9 cellular contexts compared by ENCODE assay signal in the genomic region with DNA sequence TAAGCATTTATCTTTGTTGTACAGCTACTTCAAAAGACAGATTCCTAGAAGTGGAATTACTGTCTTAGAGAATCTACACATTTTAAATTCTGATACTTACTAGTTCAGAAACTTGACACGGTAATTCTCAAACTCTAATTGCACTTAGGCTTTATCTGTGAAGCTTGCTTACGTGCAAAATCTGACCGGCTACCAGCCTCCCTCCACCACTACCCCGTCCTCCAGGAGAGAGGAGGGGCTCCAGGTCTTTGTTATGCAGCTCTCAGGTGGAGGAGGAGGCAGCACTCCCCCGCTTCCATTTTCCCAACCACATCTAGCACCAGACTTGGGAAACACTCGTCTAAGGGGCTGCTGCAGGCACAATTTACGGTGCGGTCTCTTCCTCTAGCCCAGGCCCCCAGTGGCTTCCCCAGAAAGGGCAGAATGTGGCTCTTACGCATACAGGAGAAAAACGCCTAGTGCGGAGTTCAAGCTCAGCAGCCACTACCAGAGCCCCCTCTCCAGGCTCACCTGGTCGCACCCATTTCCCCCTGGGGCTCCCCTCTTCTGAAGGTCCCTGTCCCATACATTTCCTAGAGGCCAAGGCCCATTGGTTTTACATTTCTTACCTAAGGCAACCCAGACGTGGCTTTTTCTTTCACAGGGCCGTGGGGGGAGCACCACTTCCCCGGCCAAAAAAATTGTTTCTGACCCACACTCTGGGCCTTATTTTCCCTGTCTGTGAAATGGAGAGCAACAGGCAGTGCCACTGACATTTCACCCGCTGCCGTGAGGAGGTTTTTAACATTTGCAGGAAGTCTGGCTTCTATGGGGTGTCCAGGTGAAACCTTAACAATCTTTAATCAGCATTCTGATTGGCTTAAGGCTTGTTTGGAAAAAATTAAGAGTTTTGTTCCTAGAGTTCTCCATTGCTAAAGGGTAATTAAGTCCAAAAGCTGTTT. TPM values are rescaled to one million over a fixed set of nuclear protein-coding genes. Genes with fewer than 3 reads are reported as not detected.
DNase-seq lines count a peak whose midpoint lies in the region; ATAC-seq and TF ChIP-seq lines count a peak whose summit lies in the region.
"Had no signal": no experiment of that assay in that cellular context is flagged by ENCODE, and none has a peak within 500 bp of the region (broad histone marks: within the 10 kb centered on the region; RNA-seq: fewer than 3 reads in every experiment).

No MANE protein-coding gene starts in this region.

- peak overlapping the region; percentile 76 for H3K27ac Mint-ChIP-seq in Calu3 (ENCODE audit: unreplicated experiment)

- CTCF ChIA-PET in Calu3 (lab: Charles Lee), result interaction anchor here (0.9 to 2.2 kb wide), 3 partner anchors 14 to 34 kb away, joined by 3 to 14 read pairs (median 3); a partner anchor contains a TSS

- H3K36me3 Mint-ChIP-seq in Calu3 (ENCODE audit: insufficient read depth, unreplicated experiment), result peaks cover 46% of the 10 kb centered on the region

- intact Hi-C loops in Calu3 (cut with micrococcal nuclease; ENCODE audit: unreplicated experiment), result no loop called here
- intact Hi-C loops in colonic mucosa (cut with DNase I), result no loop called here

- H3K9ac ChIP-seq in colonic mucosa (ENCODE audit: low read depth in 2 of 2, low read length in 2 of 2), result no peak overlapping the region

- peaks cover 28% of the 10 kb centered on the region for H3K4me1 Mint-ChIP-seq in Calu3 (ENCODE audit: low read depth, unreplicated experiment)

- peak overlapping the region; percentile 39 for H3K4me3 ChIP-seq in effector memory CD4-positive, alpha-beta T cell (ENCODE audit: insufficient read depth, low read depth, low read length, poor library complexity, severe bottlenecking)
- H3K4me3 ChIP-seq in osteoblast (ENCODE audit: insufficient read depth, low read length), result no peak overlapping the region
- no peak overlapping the region for H3K4me3 ChIP-seq in colonic mucosa

- peak overlapping the region; percentile 77 for H3K4me3 Mint-ChIP-seq in Calu3 (ENCODE audit: low read depth, unreplicated experiment)

- DNase-seq in Calu3, result no peak
- peak; percentile 12 for DNase-seq in NCI-H146 (lab: John Stamatoyannopoulos, UW)
- DNase-seq in effector memory CD4-positive, alpha-beta T cell, result no peak
- DNase-seq in osteoblast (ENCODE audit: insufficient read length, low spot score, missing footprints), result peak; percentile 53
- no peak for DNase-seq in activated CD4-positive, CD25-positive, alpha-beta regulatory T cell treated with anti-CD3 and anti-CD28 coated beads, Interleukin-2, amount 50 U/mL, for 72 hours
- no peak for DNase-seq in colonic mucosa

- H3K4me2 ChIP-seq in osteoblast (ENCODE audit: insufficient read depth, low read length), result peak overlapping the region; percentile 85

- no peaks in the 10 kb centered on the region for H3K27me3 ChIP-seq in effector memory CD4-positive, alpha-beta T cell (replicated peaks; ENCODE audit: control insufficient read depth, insufficient read depth, low read length, poor library complexity, severe bottlenecking)
- H3K27me3 ChIP-seq in osteoblast (ENCODE audit: insufficient read depth, low read length) (no peaks in the 10 kb centered on the region), colonic mucosa (no peaks in the 10 kb centered on the region)
- H3K27me3 ChIP-seq: MG63 had no signal

- H3K9me3 Mint-ChIP-seq in Calu3 (ENCODE audit: low read depth, unreplicated experiment), result no peaks in the 10 kb centered on the region

- no TSS peak for BruUV-seq in Calu3 (replicated peaks; lab: Mats Ljungman, UMichigan)

- peak overlapping the region; percentile 100 for H3K27ac ChIP-seq in effector memory CD4-positive, alpha-beta T cell (ENCODE audit: insufficient read depth, low read length, poor library complexity, severe bottlenecking)
- no peak overlapping the region for H3K27ac ChIP-seq in osteoblast (ENCODE audit: low read depth, low read length)
- H3K27ac ChIP-seq in colonic mucosa, result no peak overlapping the region

- no peaks in the 10 kb centered on the region for H3K27me3 Mint-ChIP-seq in Calu3 (ENCODE audit: unreplicated experiment)

- peaks cover 7% of the 10 kb centered on the region for H3K79me2 ChIP-seq in osteoblast (ENCODE audit: insufficient read depth, low read length)

- ATAC-seq in GM21526 (IDR thresholded peaks at IDR 0.05; ENCODE audit: low FRiP score, unreplicated experiment) (no peak), GM21381 (IDR thresholded peaks at IDR 0.05; ENCODE audit: unreplicated experiment) (no peak)

- no peak for TF ChIP-seq CTCF in Calu3 (IDR thresholded peaks at IDR 0.05; ENCODE audit: unreplicated experiment)
- TF ChIP-seq CTCF in osteoblast (IDR thresholded peaks at IDR 0.05; ENCODE audit: extremely low read depth, low read depth, low read length), result no peak
- TF ChIP-seq CTCF in colonic mucosa (IDR thresholded peaks at IDR 0.05), result no peak

- H3K4me1 ChIP-seq in effector memory CD4-positive, alpha-beta T cell (ENCODE audit: control insufficient read depth, insufficient read depth, low read length, poor library complexity, severe bottlenecking), result peaks cover 19% of the 10 kb centered on the region
- peaks cover 26% of the 10 kb centered on the region for H3K4me1 ChIP-seq in osteoblast (ENCODE audit: insufficient read depth, low read length)
- H3K4me1 ChIP-seq in colonic mucosa, result no peaks in the 10 kb centered on the region

- no peaks in the 10 kb centered on the region for H3K9me3 ChIP-seq in effector memory CD4-positive, alpha-beta T cell (ENCODE audit: control insufficient read depth, low read length)
- H3K9me3 ChIP-seq in osteoblast (ENCODE audit: low read depth, low read length), result no peaks in the 10 kb centered on the region
- no peaks in the 10 kb centered on the region for H3K9me3 ChIP-seq in colonic mucosa
- H3K9me3 ChIP-seq: MG63 had no signal

- H2AFZ ChIP-seq in osteoblast (ENCODE audit: low read length), result no peak overlapping the region

- peaks cover 3% of the 10 kb centered on the region for H3K36me3 ChIP-seq in effector memory CD4-positive, alpha-beta T cell (ENCODE audit: control insufficient read depth, insufficient read depth, low read length)
- H3K36me3 ChIP-seq in osteoblast (ENCODE audit: insufficient read depth, low read length) (no peaks in the 10 kb centered on the region), colonic mucosa (no peaks in the 10 kb centered on the region)
- H3K36me3 ChIP-seq: MG63 had no signal

- peaks cover 20% of the 10 kb centered on the region for H4K20me1 ChIP-seq in osteoblast (ENCODE audit: insufficient read depth, low read length)

RNA-seq across cellular contexts. Expression of a gene that starts 1.6 kb away (rescaled TPM):
- total RNA-seq in Calu3 (2022), result 39.4 and 48.9 TPM in 2 replicates
- 9.7 and 10.9 TPM in 2 replicates for total RNA-seq in osteoblast
- 1 to 10 TPM; 5.6 to 7.3 TPM for total RNA-seq in colonic mucosa

RNA-seq across cellular contexts. Expression of a gene that starts 30.5 kb away (rescaled TPM):
- total RNA-seq in Calu3 (2022) (7.8 and 10.3 TPM in 2 replicates), osteoblast (135 and 141 TPM in 2 replicates), colonic mucosa (100 to 1,000 TPM in 1 of 2 donors, 10 to 100 TPM in 1; 49.3 to 582 TPM)

RNA-seq across cellular contexts. Expression of a gene that starts 33.7 kb away (rescaled TPM):
- 235 and 250 TPM in 2 replicates for total RNA-seq in Calu3 (2022)
- total RNA-seq in osteoblast, result 54.2 and 59.7 TPM in 2 replicates
- total RNA-seq in colonic mucosa, result 100 to 1,000 TPM; 143 to 207 TPM

Comparison
In these comparisons a context has a peak if more than half of its experiments do, and no peak if none do; other contexts are left out.
1. DNase-seq: peak in NCI-H146 (single experiment) and osteoblast (single experiment); none in Calu3 (single experiment), effector memory CD4-positive, alpha-beta T cell (0 of 3), activated CD4-positive, CD25-positive, alpha-beta regulatory T cell treated with anti-CD3 and anti-CD28 coated beads, Interleukin-2, amount 50 U/mL, for 72 hours (single experiment) and colonic mucosa (single experiment).